ENCODE assay signal across 20 cellular contexts in the genomic region with DNA sequence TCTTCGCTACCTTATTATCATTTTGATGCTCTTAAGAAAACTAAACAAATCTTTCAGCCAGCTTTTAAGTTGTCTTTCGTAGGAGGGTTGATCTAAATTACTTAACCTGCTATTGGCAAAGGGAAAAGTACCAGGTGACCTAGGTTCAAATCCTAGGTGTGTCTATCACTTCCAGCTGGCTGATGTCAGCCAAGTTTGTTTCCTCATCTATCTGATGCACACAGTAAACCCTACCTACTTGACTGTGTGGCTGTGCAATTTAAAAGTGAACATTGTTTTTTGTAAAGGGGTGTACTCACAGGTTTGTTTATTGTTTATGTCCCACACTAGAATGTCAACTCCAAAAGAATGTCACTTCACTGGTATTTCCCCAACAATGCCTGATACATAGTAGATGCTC. TPM values are rescaled to one million over a fixed set of nuclear protein-coding genes. Genes with fewer than 3 reads are reported as not detected.
DNase-seq lines count a peak whose midpoint lies in the region; ATAC-seq, FAIRE-seq and TF ChIP-seq lines count a peak whose summit lies in the region.
"Had no signal": no experiment of that assay in that cellular context is flagged by ENCODE, and none has a peak within 500 bp of the region (broad histone marks: within the 10 kb centered on the region; RNA-seq: fewer than 3 reads in every experiment).

No MANE protein-coding gene starts in this region.

- ATAC-seq in sciatic nerve: peak; percentile 58
- ATAC-seq: CD8-positive, alpha-beta T cell had no signal

- TF ChIP-seq EP300 in sigmoid colon (IDR thresholded peaks at IDR 0.05): no peak
- no peak for TF ChIP-seq EP300 in tibial nerve (IDR thresholded peaks at IDR 0.05)

- no peak overlapping the region for H3K4me3 ChIP-seq in bronchial epithelial cell (ENCODE audit: low read depth, low read length)
- H3K4me3 ChIP-seq in esophagus squamous epithelium: no peak overlapping the region
- H3K4me3 ChIP-seq in sigmoid colon: no peak overlapping the region
- no peak overlapping the region for H3K4me3 ChIP-seq in breast epithelium
- H3K4me3 ChIP-seq in tibial nerve: no peak overlapping the region
- H3K4me3 ChIP-seq: HAP-1 had no signal

- H3K9me3 Mint-ChIP-seq in activated T-helper 1 cell treated with anti-CD3 and anti-CD28 coated beads, Interleukin-12 subunit alpha, Interleukin-12 subunit beta, Interleukin-2, Interleukin-4 antibody, amounts not matched to agents 30 ng/mL and 10 ng/mL and 1 ng/mL, durations not matched to agents 14 hours and 24 hours and 36 hours: no peaks in the 10 kb centered on the region
- H3K9me3 Mint-ChIP-seq: CD8-positive, alpha-beta T cell had no signal

- DNase-seq in bronchial epithelial cell (ENCODE audit: low read depth): peak; percentile 29
- no peak for DNase-seq in esophagus squamous epithelium (lab: John Stamatoyannopoulos, UW)
- no peak for DNase-seq in sciatic nerve (ENCODE audit: low spot score)
- no peak for DNase-seq in sigmoid colon
- DNase-seq in activated T-helper 1 cell treated with anti-CD3 and anti-CD28 coated beads, Interleukin-12 subunit alpha, Interleukin-12 subunit beta, Interleukin-2, Interleukin-4 antibody, amounts not matched to agents 30 ng/mL and 10 ng/mL and 1 ng/mL, durations not matched to agents 14 hours and 24 hours and 36 hours (ENCODE audit: low spot score): no peak
- no peak for DNase-seq in breast epithelium (ENCODE audit: low spot score in 2 of 2)
- no peak for DNase-seq in tibial nerve (ENCODE audit: low spot score in 2 of 2)
- DNase-seq: CD8-positive, alpha-beta T cell; COR-L47; DMS153; DMS79 treated with DMSO at 0.1 percent for 48 hours; EL had no signal

- H3K4me1 ChIP-seq in esophagus squamous epithelium (peaks cover 0 to 58% (median 17%) of the 10 kb centered on the region in 3 donors), sigmoid colon (peaks cover 0 to 4% (median 3%) of the 10 kb centered on the region in 4 donors), breast epithelium (no peaks in the 10 kb centered on the region), tibial nerve (peaks cover 0 to 8% (median 0%) of the 10 kb centered on the region in 4 donors)

- WGBS in esophagus squamous epithelium, 2 donors: 48 to 52% methylated on average over 2 of the region's 2 CpGs
- 76 to 88% methylated on average over 2 of the region's 2 CpGs for WGBS in sigmoid colon, 2 donors
- 81 to 86% methylated on average over 2 of the region's 2 CpGs for WGBS in tibial nerve, 2 donors

- H3K36me3 Mint-ChIP-seq in activated T-helper 1 cell treated with anti-CD3 and anti-CD28 coated beads, Interleukin-12 subunit alpha, Interleukin-12 subunit beta, Interleukin-2, Interleukin-4 antibody, amounts not matched to agents 30 ng/mL and 10 ng/mL and 1 ng/mL, durations not matched to agents 14 hours and 24 hours and 36 hours (ENCODE audit: low read depth): no peaks in the 10 kb centered on the region
- H3K36me3 Mint-ChIP-seq: CD14-positive monocyte; CD8-positive, alpha-beta T cell had no signal

- H3K27ac Mint-ChIP-seq in activated T-helper 1 cell treated with anti-CD3 and anti-CD28 coated beads, Interleukin-12 subunit alpha, Interleukin-12 subunit beta, Interleukin-2, Interleukin-4 antibody, amounts not matched to agents 30 ng/mL and 10 ng/mL and 1 ng/mL, durations not matched to agents 14 hours and 24 hours and 36 hours: no peak overlapping the region
- H3K27ac Mint-ChIP-seq: CD14-positive monocyte; CD8-positive, alpha-beta T cell had no signal

- H3K36me3 ChIP-seq in bronchial epithelial cell (ENCODE audit: control insufficient read depth, insufficient read depth, low read length) (no peaks in the 10 kb centered on the region), esophagus squamous epithelium (no peaks in the 10 kb centered on the region), sigmoid colon (no peaks in the 10 kb centered on the region), breast epithelium (no peaks in the 10 kb centered on the region), tibial nerve (no peaks in the 10 kb centered on the region)
- H3K36me3 ChIP-seq: HAP-1 had no signal

- H3K27ac ChIP-seq in esophagus squamous epithelium: peak overlapping the region; percentile 40 to 86 (median 81)
- H3K27ac ChIP-seq in sigmoid colon: no peak overlapping the region
- H3K27ac ChIP-seq in breast epithelium: no peak overlapping the region
- H3K27ac ChIP-seq in tibial nerve: no peak overlapping the region
- H3K27ac ChIP-seq: HL-60 had no signal

- H3K27me3 ChIP-seq in bronchial epithelial cell (ENCODE audit: control insufficient read depth, insufficient read depth, low read length) (no peaks in the 10 kb centered on the region), esophagus squamous epithelium (no peaks in the 10 kb centered on the region), sigmoid colon (no peaks in the 10 kb centered on the region), breast epithelium (no peaks in the 10 kb centered on the region), tibial nerve (no peaks in the 10 kb centered on the region)

- H3K9me3 ChIP-seq in esophagus squamous epithelium (no peaks in the 10 kb centered on the region), sigmoid colon (no peaks in the 10 kb centered on the region), breast epithelium (no peaks in the 10 kb centered on the region), tibial nerve (no peaks in the 10 kb centered on the region)
- H3K9me3 ChIP-seq: HAP-1 had no signal

- FAIRE-seq in bronchial epithelial cell (lab: Jason Lieb, UNC): peak; percentile 77
- FAIRE-seq: D721Med, G401.6, GM12892, GM19239, H1 had no signal

- TF ChIP-seq POLR2A in esophagus squamous epithelium (IDR thresholded peaks at IDR 0.05) (no peak), sigmoid colon (IDR thresholded peaks at IDR 0.05) (no peak), breast epithelium (IDR thresholded peaks at IDR 0.05) (no peak), tibial nerve (IDR thresholded peaks at IDR 0.05) (no peak)

- TF ChIP-seq CTCF in bronchial epithelial cell (IDR thresholded peaks at IDR 0.05; ENCODE audit: insufficient read depth, low read length, severe bottlenecking) (no peak), esophagus squamous epithelium (IDR thresholded peaks at IDR 0.05) (no peak), sigmoid colon (IDR thresholded peaks at IDR 0.05) (no peak), breast epithelium (IDR thresholded peaks at IDR 0.05) (no peak), tibial nerve (IDR thresholded peaks at IDR 0.05) (no peak)

- H3K4me3 Mint-ChIP-seq in activated T-helper 1 cell treated with anti-CD3 and anti-CD28 coated beads, Interleukin-12 subunit alpha, Interleukin-12 subunit beta, Interleukin-2, Interleukin-4 antibody, amounts not matched to agents 30 ng/mL and 10 ng/mL and 1 ng/mL, durations not matched to agents 14 hours and 24 hours and 36 hours: no peak overlapping the region
- H3K4me3 Mint-ChIP-seq: CD14-positive monocyte; CD8-positive, alpha-beta T cell had no signal

- no peaks in the 10 kb centered on the region for H3K4me1 Mint-ChIP-seq in activated T-helper 1 cell treated with anti-CD3 and anti-CD28 coated beads, Interleukin-12 subunit alpha, Interleukin-12 subunit beta, Interleukin-2, Interleukin-4 antibody, amounts not matched to agents 30 ng/mL and 10 ng/mL and 1 ng/mL, durations not matched to agents 14 hours and 24 hours and 36 hours (ENCODE audit: low read depth)

- peaks cover 6% of the 10 kb centered on the region for H3K27me3 Mint-ChIP-seq in activated T-helper 1 cell treated with anti-CD3 and anti-CD28 coated beads, Interleukin-12 subunit alpha, Interleukin-12 subunit beta, Interleukin-2, Interleukin-4 antibody, amounts not matched to agents 30 ng/mL and 10 ng/mL and 1 ng/mL, durations not matched to agents 14 hours and 24 hours and 36 hours (ENCODE audit: insufficient read depth)

- intact Hi-C loops in esophagus squamous epithelium (cut with DNase I) (loop anchor here (10.0 kb wide), 1 partner anchor 53 kb away; no protein-coding TSS in a partner anchor), sciatic nerve (cut with DNase I) (no loop called here), sigmoid colon (cut with DNase I) (no loop called here), breast epithelium (cut with DNase I; ENCODE audit: low total_unique reads) (no loop called here)
- intact Hi-C loops in activated T-helper 1 cell treated with anti-CD3 and anti-CD28 coated beads, Interleukin-12 subunit alpha, Interleukin-12 subunit beta, Interleukin-2, Interleukin-4 antibody, amounts not matched to agents 30 ng/mL and 10 ng/mL and 1 ng/mL, durations not matched to agents 14 hours and 24 hours and 36 hours (cut with micrococcal nuclease): no loop called here

RNA-seq across cellular contexts. Expression of a gene that starts 21.9 kb away (rescaled TPM):
- total RNA-seq in bronchial epithelial cell (1.8 and 7.6 TPM in 2 replicates), esophagus squamous epithelium (10 to 100 TPM in 2 of 4 donors, 1 to 10 TPM in 2; 3.8 to 11.8 (median 9.9) TPM), sciatic nerve (27.1 TPM), sigmoid colon (10 to 100 TPM in 1 of 4 donors, 1 to 10 TPM in 3; 7.2 to 10.2 (median 8.7) TPM), breast epithelium (10 to 100 TPM in 1 of 3 donors, 1 to 10 TPM in 2; 4.4 to 17.3 (median 5.2) TPM), tibial nerve (10 to 100 TPM in 3 of 4 donors, 1 to 10 TPM in 1; 6.9 to 20.5 (median 17.2) TPM)
- polyA plus RNA-seq in sigmoid colon: 10 to 100 TPM in 1 of 3 donors, 1 to 10 TPM in 2; 7.2 to 11.5 (median 7.6) TPM
- total RNA-seq in activated T-helper 1 cell treated with anti-CD3 and anti-CD28 coated beads, Interleukin-12 subunit alpha, Interleukin-12 subunit beta, Interleukin-2, Interleukin-4 antibody, amounts not matched to agents 30 ng/mL and 10 ng/mL and 1 ng/mL, durations not matched to agents 14 hours and 24 hours and 36 hours: 6.8 and 7.4 TPM in 2 replicates

Comparison
In these comparisons a context has a peak if more than half of its experiments do, and no peak if none do; other contexts are left out.
1. H3K27ac ChIP-seq: peak in esophagus squamous epithelium (4 of 4); none in sigmoid colon (0 of 4), breast epithelium (0 of 2) and tibial nerve (0 of 4).